ENCODE assay signal across 22 cellular contexts in genomic region chr2:230430957-230431635, GRCh38. TPM values are rescaled to one million over a fixed set of nuclear protein-coding genes. Genes with fewer than 3 reads are reported as not detected.
A peak's percentile ranks its signal among the peaks of the same experiment; 100 is the strongest.
DNase-seq lines count a peak whose midpoint lies in the region; ATAC-seq, FAIRE-seq and TF ChIP-seq lines count a peak whose summit lies in the region.
"Had no signal": no experiment of that assay in that cellular context is flagged by ENCODE, and none has a peak within 500 bp of the region (broad histone marks: within the 10 kb centered on the region; RNA-seq: fewer than 3 reads in every experiment).

No MANE protein-coding gene starts in this region.

- H3K36me3 ChIP-seq in bronchial epithelial cell (ENCODE audit: control insufficient read depth, insufficient read depth, low read length), result peaks cover 1% of the 10 kb centered on the region
- peaks cover 0 to 79% (median 34%) of the 10 kb centered on the region in 6 donors for H3K36me3 ChIP-seq in spleen

- peak; percentile 69 for ATAC-seq in HG02610 (IDR thresholded peaks at IDR 0.05; ENCODE audit: unreplicated experiment)
- no peak for ATAC-seq in HG03342 (IDR thresholded peaks at IDR 0.05; ENCODE audit: unreplicated experiment)
- ATAC-seq in HG02588 (IDR thresholded peaks at IDR 0.05; ENCODE audit: unreplicated experiment), result no peak

- FAIRE-seq in bronchial epithelial cell (lab: Jason Lieb, UNC), result peak; percentile 76
- FAIRE-seq: D721Med, endometrium had no signal

- H3K27ac ChIP-seq in spleen, result peak overlapping the region in 7 of 8 donors; percentile 8 to 80 (median 54)

- peaks cover 12% of the 10 kb centered on the region for H3K9me3 Mint-ChIP-seq in activated T-cell treated with anti-CD3 and anti-CD28 coated beads, Interleukin-2, amount 50 U/mL, for 24 hours

- H3K27me3 ChIP-seq in bronchial epithelial cell (ENCODE audit: control insufficient read depth, insufficient read depth, low read length) (no peaks in the 10 kb centered on the region), spleen (replicated peaks in 1 of 7) (no peaks in the 10 kb centered on the region)

- TF ChIP-seq CTCF in bronchial epithelial cell (IDR thresholded peaks at IDR 0.05; ENCODE audit: insufficient read depth, low read length, severe bottlenecking) (no peak), spleen (IDR thresholded peaks at IDR 0.05 in 8 of 11, conservative IDR thresholded peaks at IDR 0.05 in 3 of 11) (no peak)

- DNase-seq in activated T-cell treated with anti-CD3 and anti-CD28 coated beads, Interleukin-2, amount 50 U/mL, for 24 hours, result no peak
- DNase-seq in activated T-cell treated with anti-CD3 and anti-CD28 coated beads, Interleukin-2, amount 50 U/mL, for 1 hour, result no peak
- no peak for DNase-seq in bronchial epithelial cell (ENCODE audit: low read depth)
- DNase-seq in spleen, result no peak
- DNase-seq in GDM1 (lab: John Stamatoyannopoulos, UW), result no peak
- DNase-seq: ACHN; activated CD4-positive, alpha-beta T cell treated with anti-CD3 and anti-CD28 coated beads, Interleukin-2, amount 50 U/mL, for 4 hours; caudate nucleus; foreskin fibroblast; H9; NCI-H1105; NCI-H2171 treated with DMSO at 0.1 percent for 48 hours; nephron progenitor cell; NK-92 treated with Interleukin-12 subunit alpha and Interleukin-12 subunit beta, amount 100 ng/mL, for 24 hours; stimulated activated CD4-positive, alpha-beta T cell treated with anti-CD3 and anti-CD28 coated beads, Interleukin-2, amount 100 ng/mL, for 48 hours; T-helper 9 cell; trophoblast cell had no signal

- no peak for TF ChIP-seq POLR2A in spleen (IDR thresholded peaks at IDR 0.05)

- no peak overlapping the region for H3K4me3 Mint-ChIP-seq in activated T-cell treated with anti-CD3 and anti-CD28 coated beads, Interleukin-2, amount 50 U/mL, for 24 hours
- H3K4me3 Mint-ChIP-seq: H9, nephron progenitor cell had no signal

- H3K4me1 ChIP-seq in spleen, result peaks cover 22 to 87% (median 48%) of the 10 kb centered on the region in 6 donors

- H3K4me3 ChIP-seq in bronchial epithelial cell (ENCODE audit: low read depth, low read length), result no peak overlapping the region
- peak overlapping the region in 1 of 8 donors; percentile 25 for H3K4me3 ChIP-seq in spleen

- H3K27me3 Mint-ChIP-seq in activated T-cell treated with anti-CD3 and anti-CD28 coated beads, Interleukin-2, amount 50 U/mL, for 24 hours, result no peaks in the 10 kb centered on the region

- WGBS in spleen, 5 donors, result 55 to 86% (median 79%) methylated on average over 1 of the region's 1 CpG

- H3K4me1 Mint-ChIP-seq in activated T-cell treated with anti-CD3 and anti-CD28 coated beads, Interleukin-2, amount 50 U/mL, for 24 hours (ENCODE audit: low read depth), result peaks cover 70% of the 10 kb centered on the region
- H3K4me1 Mint-ChIP-seq: H9, nephron progenitor cell had no signal

- peak overlapping the region; percentile 35 for H3K27ac Mint-ChIP-seq in activated T-cell treated with anti-CD3 and anti-CD28 coated beads, Interleukin-2, amount 50 U/mL, for 24 hours
- H3K27ac Mint-ChIP-seq: H9, nephron progenitor cell had no signal

- H3K9me3 ChIP-seq in spleen, result peaks cover 8 to 44% (median 35%) of the 10 kb centered on the region in 8 donors

- H3K36me3 Mint-ChIP-seq in activated T-cell treated with anti-CD3 and anti-CD28 coated beads, Interleukin-2, amount 50 U/mL, for 24 hours (ENCODE audit: low read depth), result peaks cover 89% of the 10 kb centered on the region

- intact Hi-C loops in spleen (cut with DNase I; ENCODE audit: low total_unique reads), result no loop called here

RNA-seq across cellular contexts. Expression of gene SP100, which starts 15.1 kb away (rescaled TPM):
- total RNA-seq in bronchial epithelial cell (16.4 and 26.6 TPM in 2 replicates), spleen (100 to 1,000 TPM; 202 to 327 (median 270) TPM)
- polyA plus RNA-seq in spleen, result 100 to 1,000 TPM in 2 of 3 donors, 10 to 100 TPM in 1; 97.5 to 120 (median 118) TPM
